Comparison of ENCODE assay signal across 9 cellular contexts in the genomic region with DNA sequence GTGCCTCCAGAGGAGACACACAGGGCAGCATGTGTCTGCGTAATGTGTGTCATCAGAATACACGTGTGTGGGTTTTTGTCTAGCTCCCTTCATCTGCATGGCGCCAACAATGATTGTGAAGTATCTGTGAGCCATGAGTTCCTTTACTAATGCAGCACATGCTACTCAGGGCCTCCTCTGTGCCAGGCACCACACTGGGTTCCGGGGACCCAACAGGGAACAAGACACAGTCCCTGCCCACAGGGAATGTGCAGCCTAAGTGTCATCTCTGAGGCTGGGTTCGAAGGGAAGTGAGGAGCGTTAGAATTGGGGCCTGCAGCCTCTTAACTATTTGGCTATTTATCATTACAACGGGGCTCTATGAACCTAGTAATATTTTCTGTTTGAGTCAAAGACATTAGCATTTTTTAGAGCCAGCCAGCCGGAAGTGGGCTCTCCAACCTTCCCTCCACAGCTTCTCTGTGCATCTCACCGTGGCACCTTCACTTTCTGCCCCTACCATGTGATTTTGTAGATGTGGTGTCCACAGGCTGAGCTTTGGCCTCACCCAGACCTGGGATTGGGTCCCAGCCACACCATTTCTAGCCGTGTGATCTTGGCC. TPM values are rescaled to one million over a fixed set of nuclear protein-coding genes. Genes with fewer than 3 reads are reported as not detected.
A peak's percentile ranks its signal among the peaks of the same experiment; 100 is the strongest.
DNase-seq lines count a peak whose midpoint lies in the region; ATAC-seq and TF ChIP-seq lines count a peak whose summit lies in the region.
"Had no signal": no experiment of that assay in that cellular context is flagged by ENCODE, and none has a peak within 500 bp of the region (broad histone marks: within the 10 kb centered on the region; RNA-seq: fewer than 3 reads in every experiment).

No MANE protein-coding gene starts in this region.

- no peak overlapping the region for H3K4me3 ChIP-seq in tibial nerve

- TF ChIP-seq POLR2A in tibial nerve (IDR thresholded peaks at IDR 0.05) = no peak

- no peak for TF ChIP-seq EP300 in tibial nerve (IDR thresholded peaks at IDR 0.05)

- intact Hi-C loops in CD4-positive, alpha-beta T cell (cut with DNase I, micrococcal nuclease) = no loop called here

- H3K9me3 Mint-ChIP-seq in CD4-positive, alpha-beta T cell = no peaks in the 10 kb centered on the region
- H3K9me3 Mint-ChIP-seq in IgD-negative memory B cell = no peaks in the 10 kb centered on the region

- ATAC-seq in CD4-positive, alpha-beta T cell (ENCODE audit: poor library complexity) = peak; percentile 30
- ATAC-seq in GM21360 (IDR thresholded peaks at IDR 0.05; ENCODE audit: unreplicated experiment) = peak; percentile 33
- ATAC-seq in SK-N-SH treated with all-trans-retinoic acid at 6 μM for 48 hours = no peak

- peak overlapping the region; percentile 10 for H3K27ac ChIP-seq in CD4-positive, alpha-beta T cell (ENCODE audit: low read depth, low read length)
- H3K27ac ChIP-seq in tibial nerve = peak overlapping the region in 2 of 4 donors; percentile 8 to 75
- H3K27ac ChIP-seq: C4-2B had no signal

- POLR2A ChIA-PET in CD4-positive, alpha-beta T cell (lab: Charles Lee) = interaction anchor here (1.0 to 3.7 kb wide), 8 partner anchors 11 to 55 kb away, joined by 3 to 38 read pairs (median 4); partner anchors contain the start of gene SRGN

- H3K27me3 ChIP-seq in CD4-positive, alpha-beta T cell (ENCODE audit: control insufficient read depth, insufficient read depth, low read length) = no peaks in the 10 kb centered on the region
- no peaks in the 10 kb centered on the region for H3K27me3 ChIP-seq in tibial nerve

- H3K27me3 Mint-ChIP-seq in CD4-positive, alpha-beta T cell = no peaks in the 10 kb centered on the region
- no peaks in the 10 kb centered on the region for H3K27me3 Mint-ChIP-seq in IgD-negative memory B cell

- CTCF ChIA-PET in CD4-positive, alpha-beta T cell (lab: Charles Lee) = interaction anchor here (1.0 to 1.2 kb wide), 2 partner anchors 11 to 39 kb away, joined by 3 to 4 read pairs; no protein-coding TSS in a partner anchor

- H3K36me3 Mint-ChIP-seq in CD4-positive, alpha-beta T cell (ENCODE audit: low read depth) = no peaks in the 10 kb centered on the region
- H3K36me3 Mint-ChIP-seq in IgD-negative memory B cell = peaks cover 1% of the 10 kb centered on the region

- H3K27ac Mint-ChIP-seq in CD4-positive, alpha-beta T cell = peak overlapping the region; percentile 93
- peak overlapping the region; percentile 25 to 78 (median 63) for H3K27ac Mint-ChIP-seq in IgD-negative memory B cell

- peaks cover 31% of the 10 kb centered on the region for H3K4me1 Mint-ChIP-seq in CD4-positive, alpha-beta T cell (ENCODE audit: low read depth)
- peaks cover 17 to 23% (median 21%) of the 10 kb centered on the region in 3 donors for H3K4me1 Mint-ChIP-seq in IgD-negative memory B cell

- no peaks in the 10 kb centered on the region for H3K9me3 ChIP-seq in CD4-positive, alpha-beta T cell (ENCODE audit: control insufficient read depth, low read length)
- H3K9me3 ChIP-seq in tibial nerve = no peaks in the 10 kb centered on the region

- 58 to 76% methylated on average over 10 of the region's 10 CpGs for WGBS in tibial nerve, 2 donors

- H3K4me1 ChIP-seq in tibial nerve = peaks cover 0 to 3% (median 0%) of the 10 kb centered on the region in 4 donors

- H3K4me3 Mint-ChIP-seq in CD4-positive, alpha-beta T cell = peak overlapping the region; percentile 26
- peak overlapping the region in 3 of 4 donors; percentile 76 to 91 (median 83) for H3K4me3 Mint-ChIP-seq in IgD-negative memory B cell

- DNase-seq in CD4-positive, alpha-beta T cell = peak in 5 of 10 experiments; percentile 9 to 27 (median 18)
- DNase-seq in central memory CD4-positive, alpha-beta T cell = peak; percentile 21
- DNase-seq in RPMI8226 = no peak
- DNase-seq in tibial nerve (ENCODE audit: low spot score in 2 of 2) = no peak
- no peak for DNase-seq in D341Med (ENCODE audit: low spot score)

- TF ChIP-seq CTCF in CD4-positive, alpha-beta T cell (IDR thresholded peaks at IDR 0.05) = no peak
- TF ChIP-seq CTCF in tibial nerve (IDR thresholded peaks at IDR 0.05) = no peak

- H3K36me3 ChIP-seq in tibial nerve = no peaks in the 10 kb centered on the region

TF ChIP-seq in SK-N-SH treated with all-trans-retinoic acid at 6 μM for 48 hours, 23 proteins besides CTCF, POLR2A, EP300 and RAD21:
- TF ChIP-seq POU6F1 (CRISPR knock-in tag; IDR thresholded peaks at IDR 0.05; ENCODE audit: borderline replicate concordance, low read depth) (no peak), ZFP3 (CRISPR knock-in tag; IDR thresholded peaks at IDR 0.05) (no peak), ESRRG (CRISPR knock-in tag; IDR thresholded peaks at IDR 0.05) (no peak), ZC3H10 (CRISPR knock-in tag; IDR thresholded peaks at IDR 0.05) (no peak)

RNA-seq across cellular contexts. Expression of gene SRGN, which starts 43.9 kb away (rescaled TPM):
- total RNA-seq in CD4-positive, alpha-beta T cell = 100 to 1,000 TPM; 342 to 353 TPM
- 65.1 TPM for polyA plus RNA-seq in IgD-negative memory B cell
- 100 to 1,000 TPM in 3 of 4 donors, 10 to 100 TPM in 1; 90.0 to 313 (median 105) TPM for total RNA-seq in tibial nerve

RNA-seq across cellular contexts. Expression of gene KIFBP, which starts 55.4 kb away (rescaled TPM):
- 1 to 10 TPM; 4.2 TPM for total RNA-seq in CD4-positive, alpha-beta T cell
- 2.9 TPM for polyA plus RNA-seq in IgD-negative memory B cell
- total RNA-seq in tibial nerve = 10 to 100 TPM; 28.0 to 51.3 (median 43.5) TPM

Comparison
In these comparisons a context has a peak if more than half of its experiments do, and no peak if none do; other contexts are left out.
1. RNA of gene KIFBP, which starts 55.4 kb away (total RNA-seq): 28.0 to 51.3 TPM in tibial nerve; 4.2 TPM in CD4-positive, alpha-beta T cell; every median in the first group is over 4 times any median in the second.